8 cellular contexts compared by ENCODE assay signal in the genomic region with DNA sequence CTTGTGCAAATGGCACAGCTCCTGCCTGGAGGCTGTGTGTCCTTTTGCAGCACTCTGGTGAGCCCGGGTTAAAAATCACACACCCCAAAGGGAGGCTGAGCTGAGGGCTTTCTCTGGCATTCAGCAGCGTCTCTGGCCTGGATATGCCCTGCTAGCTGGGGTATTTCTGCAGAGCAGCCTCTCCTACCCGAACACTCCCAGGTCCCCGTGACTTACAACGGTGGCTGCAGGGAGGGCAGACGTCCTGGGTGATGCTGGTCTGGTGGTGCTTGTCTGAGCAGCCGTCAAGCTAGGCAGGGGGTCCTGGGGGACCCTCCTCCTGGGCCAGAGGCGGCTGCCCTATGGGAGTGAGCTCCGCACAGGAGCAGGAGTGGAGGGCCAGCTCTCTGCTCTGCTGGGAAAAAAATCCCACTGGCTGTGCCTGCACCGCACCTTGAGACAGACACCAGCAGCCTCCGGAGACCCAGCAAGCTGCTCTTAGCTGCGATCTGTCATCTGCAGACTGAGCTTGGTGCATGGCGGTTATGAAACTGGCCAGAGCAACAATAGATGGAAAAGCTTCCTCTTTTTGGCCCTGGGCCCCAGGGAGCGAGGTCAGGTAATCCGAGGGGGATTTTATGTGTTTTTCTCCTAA. TPM values are rescaled to one million over a fixed set of nuclear protein-coding genes. Genes with fewer than 3 reads are reported as not detected.
DNase-seq lines count a peak whose midpoint lies in the region; ATAC-seq and TF ChIP-seq lines count a peak whose summit lies in the region.

No MANE protein-coding gene starts in this region.

- DNase-seq in activated T-cell treated with anti-CD3 and anti-CD28 coated beads, Interleukin-2, amount 50 U/mL, for 24 hours = peak; percentile 35
- DNase-seq in osteocyte (ENCODE audit: extremely low spot score, unreplicated experiment) (peak; percentile 77), NCI-H226 (no peak), DMS153 treated with DMSO at 0.1 percent for 48 hours (lab: John Stamatoyannopoulos, UW; ENCODE audit: unreplicated experiment) (no peak), GOT3 (lab: John Stamatoyannopoulos, UW) (no peak)

- peaks cover 5% of the 10 kb centered on the region for H3K9me3 Mint-ChIP-seq in activated T-cell treated with anti-CD3 and anti-CD28 coated beads, Interleukin-2, amount 50 U/mL, for 24 hours
- no peaks in the 10 kb centered on the region for H3K9me3 Mint-ChIP-seq in osteocyte (ENCODE audit: unreplicated experiment)

- peaks cover 23% of the 10 kb centered on the region for H3K4me1 Mint-ChIP-seq in activated T-cell treated with anti-CD3 and anti-CD28 coated beads, Interleukin-2, amount 50 U/mL, for 24 hours (ENCODE audit: low read depth)
- H3K4me1 Mint-ChIP-seq in osteocyte (ENCODE audit: unreplicated experiment) = no peaks in the 10 kb centered on the region

- ATAC-seq in GM21360 (IDR thresholded peaks at IDR 0.05; ENCODE audit: unreplicated experiment) = peak; percentile 57
- ATAC-seq in HG03469 (IDR thresholded peaks at IDR 0.05; ENCODE audit: unreplicated experiment) = peak; percentile 50

- H3K36me3 Mint-ChIP-seq in activated T-cell treated with anti-CD3 and anti-CD28 coated beads, Interleukin-2, amount 50 U/mL, for 24 hours (ENCODE audit: low read depth) = peaks cover 25% of the 10 kb centered on the region
- H3K36me3 Mint-ChIP-seq in osteocyte (ENCODE audit: unreplicated experiment) = no peaks in the 10 kb centered on the region

- no peak for TF ChIP-seq CTCF in GM12875 (IDR thresholded peaks at IDR 0.05; ENCODE audit: borderline replicate concordance, insufficient read depth, low read depth, low read length)
- TF ChIP-seq CTCF in osteocyte (IDR thresholded peaks at IDR 0.05) = no peak

- H3K4me3 Mint-ChIP-seq in activated T-cell treated with anti-CD3 and anti-CD28 coated beads, Interleukin-2, amount 50 U/mL, for 24 hours = no peak overlapping the region
- no peak overlapping the region for H3K4me3 Mint-ChIP-seq in osteocyte (ENCODE audit: unreplicated experiment)

- no peaks in the 10 kb centered on the region for H3K27me3 Mint-ChIP-seq in activated T-cell treated with anti-CD3 and anti-CD28 coated beads, Interleukin-2, amount 50 U/mL, for 24 hours
- peaks cover 2% of the 10 kb centered on the region for H3K27me3 Mint-ChIP-seq in osteocyte (ENCODE audit: unreplicated experiment)

- H3K4me3 ChIP-seq in GM12875 (ENCODE audit: low read depth, low read length) = peak overlapping the region; percentile 35

- H3K27ac Mint-ChIP-seq in activated T-cell treated with anti-CD3 and anti-CD28 coated beads, Interleukin-2, amount 50 U/mL, for 24 hours = peak overlapping the region; percentile 64
- H3K27ac Mint-ChIP-seq in osteocyte (ENCODE audit: unreplicated experiment) = no peak overlapping the region

RNA-seq across cellular contexts. Expression of gene ASMTL, which starts 41.3 kb away (rescaled TPM):
- 33.3 and 35.9 TPM in 2 replicates for total RNA-seq in osteocyte

RNA-seq across cellular contexts. Expression of gene P2RY8, which starts 43.0 kb away (rescaled TPM):
- total RNA-seq in osteocyte = not detected in 2 replicates

Comparison
In these comparisons a context has a peak if more than half of its experiments do, and no peak if none do; other contexts are left out.
1. DNase-seq: peak in activated T-cell treated with anti-CD3 and anti-CD28 coated beads, Interleukin-2, amount 50 U/mL, for 24 hours (single experiment) and osteocyte (single experiment); none in NCI-H226 (single experiment), DMS153 treated with DMSO at 0.1 percent for 48 hours (single experiment) and GOT3 (single experiment).